ENCODE assay signal across 18 cellular contexts in genomic region chr5:62152394-62153123, GRCh38.
A peak's percentile ranks its signal among the peaks of the same experiment; 100 is the strongest.
DNase-seq lines count a peak whose midpoint lies in the region; ATAC-seq and TF ChIP-seq lines count a peak whose summit lies in the region.
"Had no signal": no experiment of that assay in that cellular context is flagged by ENCODE, and none has a peak within 500 bp of the region (broad histone marks: within the 10 kb centered on the region; RNA-seq: fewer than 3 reads in every experiment).

No MANE protein-coding gene starts in this region.

- no peak for TF ChIP-seq CTCF in esophagus muscularis mucosa (IDR thresholded peaks at IDR 0.05)

- H3K4me1 Mint-ChIP-seq in activated T-helper 17 cell treated with anti-CD3 and anti-CD28 coated beads, Interleukin-2, amount 50 U/mL, for 72 hours, result no peaks in the 10 kb centered on the region

- peaks cover 12% of the 10 kb centered on the region for H3K9me3 Mint-ChIP-seq in activated T-helper 17 cell treated with anti-CD3 and anti-CD28 coated beads, Interleukin-2, amount 50 U/mL, for 72 hours

- H3K4me1 ChIP-seq in esophagus muscularis mucosa, result no peaks in the 10 kb centered on the region

- WGBS in esophagus muscularis mucosa, result 45% methylated on average over 4 of the region's 4 CpGs

- H3K27ac ChIP-seq in esophagus muscularis mucosa (replicated peaks in 1 of 4), result no peak overlapping the region
- H3K27ac ChIP-seq: 22Rv1, coronary artery had no signal

- H3K27me3 ChIP-seq in esophagus muscularis mucosa, result no peaks in the 10 kb centered on the region

- peaks cover 0 to 16% (median 10%) of the 10 kb centered on the region in 4 donors for H3K9me3 ChIP-seq in esophagus muscularis mucosa

- H3K27ac Mint-ChIP-seq in activated T-helper 17 cell treated with anti-CD3 and anti-CD28 coated beads, Interleukin-2, amount 50 U/mL, for 72 hours, result no peak overlapping the region
- H3K27ac Mint-ChIP-seq: CD4-positive, alpha-beta T cell; stimulated activated naive CD8-positive, alpha-beta T cell treated with anti-CD3 and anti-CD28 coated beads, Interleukin-15, Interleukin-2, amounts not matched to agents 100 ng/mL and 50 ng/mL, for 24 hours had no signal

- H3K4me3 ChIP-seq in esophagus muscularis mucosa, result no peak overlapping the region
- H3K4me3 ChIP-seq: coronary artery had no signal

- H3K27me3 Mint-ChIP-seq in activated T-helper 17 cell treated with anti-CD3 and anti-CD28 coated beads, Interleukin-2, amount 50 U/mL, for 72 hours, result peaks cover 22% of the 10 kb centered on the region

- H3K36me3 Mint-ChIP-seq in activated T-helper 17 cell treated with anti-CD3 and anti-CD28 coated beads, Interleukin-2, amount 50 U/mL, for 72 hours (ENCODE audit: low read depth), result no peaks in the 10 kb centered on the region

- peak; percentile 11 for DNase-seq in DMS153 (lab: John Stamatoyannopoulos, UW)
- no peak for DNase-seq in DMS153 treated with DMSO at 0.1 percent for 48 hours (lab: John Stamatoyannopoulos, UW; ENCODE audit: unreplicated experiment)
- DNase-seq in NCI-H446 (lab: John Stamatoyannopoulos, UW), result peak; percentile 9 to 42
- DNase-seq in esophagus muscularis mucosa (ENCODE audit: extremely low spot score), result peak; percentile 57
- DNase-seq in pons (ENCODE audit: low spot score), result peak; percentile 70
- no peak for DNase-seq in RKO (ENCODE audit: low spot score)
- DNase-seq: CD4-positive, alpha-beta T cell; GDM1; IMR-90; mesendoderm; occipital lobe; small intestine; T-helper 2 cell had no signal

- no peak for TF ChIP-seq POLR2A in esophagus muscularis mucosa (IDR thresholded peaks at IDR 0.05; ENCODE audit: low read depth)

- intact Hi-C loops in esophagus muscularis mucosa (cut with DNase I), result no loop called here

- H3K36me3 ChIP-seq in esophagus muscularis mucosa, result no peaks in the 10 kb centered on the region

- ATAC-seq in activated T-helper 17 cell treated with anti-CD3 and anti-CD28 coated beads, Interleukin-2, amount 50 U/mL, for 72 hours (replicated peaks), result no peak
- ATAC-seq in HG03045 (IDR thresholded peaks at IDR 0.05; ENCODE audit: unreplicated experiment), result no peak

- H3K4me3 Mint-ChIP-seq in activated T-helper 17 cell treated with anti-CD3 and anti-CD28 coated beads, Interleukin-2, amount 50 U/mL, for 72 hours, result no peak overlapping the region
- H3K4me3 Mint-ChIP-seq: CD4-positive, alpha-beta T cell; stimulated activated naive CD8-positive, alpha-beta T cell treated with anti-CD3 and anti-CD28 coated beads, Interleukin-15, Interleukin-2, amounts not matched to agents 100 ng/mL and 50 ng/mL, for 24 hours had no signal

- no peak for TF ChIP-seq EP300 in esophagus muscularis mucosa (IDR thresholded peaks at IDR 0.05)

Comparison
In these comparisons a context has a peak if more than half of its experiments do, and no peak if none do; other contexts are left out.
1. DNase-seq: peak in DMS153 (single experiment), NCI-H446 (2 of 2), esophagus muscularis mucosa (single experiment) and pons (single experiment); none in DMS153 treated with DMSO at 0.1 percent for 48 hours (single experiment) and RKO (single experiment).